Comparison of ENCODE assay signal across 8 cellular contexts in the genomic region with DNA sequence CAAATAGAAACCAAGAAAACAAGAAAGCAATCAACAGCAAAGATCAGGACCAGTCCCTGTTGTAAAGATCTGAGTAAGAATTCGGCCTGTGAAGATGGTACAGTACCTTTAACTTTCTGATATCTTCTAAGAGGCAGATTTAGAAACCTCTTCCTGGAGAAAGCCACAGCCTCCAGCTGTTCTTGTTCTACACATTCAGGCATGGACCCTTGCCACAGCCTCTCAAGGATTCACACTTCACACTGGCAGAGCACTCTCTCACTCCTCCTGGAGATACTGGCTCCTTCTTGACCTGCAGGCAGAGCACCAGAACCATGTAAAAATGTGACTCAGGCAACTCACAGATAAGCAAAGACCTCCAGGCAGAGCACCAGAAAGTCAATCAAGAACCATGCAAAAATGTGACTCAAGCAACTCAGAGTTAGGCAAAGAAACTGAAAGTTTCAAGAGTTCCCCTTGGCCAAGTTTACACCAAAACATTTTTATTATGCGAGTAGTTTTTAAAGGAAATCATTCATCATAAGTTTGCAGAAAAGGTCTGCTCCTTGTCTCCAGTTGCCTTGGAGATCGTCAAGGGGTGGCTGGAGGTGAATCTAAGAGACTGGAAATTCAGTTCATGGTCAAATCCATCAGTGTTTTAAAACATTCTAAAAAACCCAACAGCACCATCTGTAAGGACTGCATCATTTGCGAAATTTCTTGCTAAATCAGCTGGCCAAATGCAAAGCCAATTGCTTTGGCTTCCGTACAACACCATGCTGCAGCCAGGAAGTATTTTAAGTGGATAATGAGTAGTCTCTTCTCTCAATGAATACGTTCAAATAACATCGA.
A peak's percentile ranks its signal among the peaks of the same experiment; 100 is the strongest.
DNase-seq lines count a peak whose midpoint lies in the region; ATAC-seq and TF ChIP-seq lines count a peak whose summit lies in the region.

No MANE protein-coding gene starts in this region.

- H3K9me3 Mint-ChIP-seq in CD4-positive, CD25-positive, alpha-beta regulatory T cell = no peaks in the 10 kb centered on the region

- no peaks in the 10 kb centered on the region for H3K9me3 ChIP-seq in CD4-positive, CD25-positive, alpha-beta regulatory T cell (ENCODE audit: control insufficient read depth in 2 of 2, low read length in 2 of 2)
- H3K9me3 ChIP-seq in muscle layer of duodenum (ENCODE audit: control insufficient read depth in 1 of 2, low read length in 2 of 2) = no peaks in the 10 kb centered on the region

- no peaks in the 10 kb centered on the region for H3K27me3 Mint-ChIP-seq in CD4-positive, CD25-positive, alpha-beta regulatory T cell

- peak overlapping the region; percentile 16 to 82 (median 58) for H3K4me3 Mint-ChIP-seq in CD4-positive, CD25-positive, alpha-beta regulatory T cell

- peak overlapping the region; percentile 67 to 91 (median 87) for H3K27ac Mint-ChIP-seq in CD4-positive, CD25-positive, alpha-beta regulatory T cell

- no peaks in the 10 kb centered on the region for H3K36me3 ChIP-seq in CD4-positive, CD25-positive, alpha-beta regulatory T cell (ENCODE audit: control insufficient read depth, insufficient read depth, low read length)
- no peaks in the 10 kb centered on the region for H3K36me3 ChIP-seq in muscle layer of duodenum (ENCODE audit: control insufficient read depth in 1 of 2, insufficient read depth in 2 of 2, low read length in 2 of 2)

- H3K27ac ChIP-seq in CD4-positive, CD25-positive, alpha-beta regulatory T cell (ENCODE audit: insufficient read depth, low read length, poor library complexity, severe bottlenecking) = peak overlapping the region; percentile 68
- H3K27ac ChIP-seq in muscle layer of duodenum (ENCODE audit: low read length) = peak overlapping the region; percentile 66

- H3K36me3 Mint-ChIP-seq in CD4-positive, CD25-positive, alpha-beta regulatory T cell = no peaks in the 10 kb centered on the region

- peaks cover 37 to 87% (median 71%) of the 10 kb centered on the region in 4 donors for H3K4me1 Mint-ChIP-seq in CD4-positive, CD25-positive, alpha-beta regulatory T cell

- H3K27me3 ChIP-seq in CD4-positive, CD25-positive, alpha-beta regulatory T cell (ENCODE audit: control insufficient read depth, insufficient read depth, low read length) = no peaks in the 10 kb centered on the region
- no peaks in the 10 kb centered on the region for H3K27me3 ChIP-seq in muscle layer of duodenum (ENCODE audit: low read depth, low read length)

- H3K4me1 ChIP-seq in CD4-positive, CD25-positive, alpha-beta regulatory T cell (ENCODE audit: control insufficient read depth, insufficient read depth, low read length, poor library complexity, severe bottlenecking) = peaks cover 51% of the 10 kb centered on the region
- H3K4me1 ChIP-seq in muscle layer of duodenum (ENCODE audit: control insufficient read depth in 1 of 2, insufficient read depth in 2 of 2, low read length in 2 of 2) = peaks cover 3 to 24% of the 10 kb centered on the region in 2 donors

- TF ChIP-seq CTCF in cardiac fibroblast (IDR thresholded peaks at IDR 0.05; ENCODE audit: low read depth, low read length) = no peak

- peak; percentile 63 to 68 for ATAC-seq in CD4-positive, CD25-positive, alpha-beta regulatory T cell (ENCODE audit: low read depth in 2 of 2)
- ATAC-seq in GM19035 (IDR thresholded peaks at IDR 0.05; ENCODE audit: unreplicated experiment) (peak; percentile 56), HG03135 (IDR thresholded peaks at IDR 0.05; ENCODE audit: unreplicated experiment) (peak; percentile 61)

- peak in 2 of 3 donors; percentile 14 to 78 for DNase-seq in CD4-positive, CD25-positive, alpha-beta regulatory T cell
- DNase-seq in RPMI7951 (ENCODE audit: low read depth) = peak; percentile 62
- peak; percentile 63 to 90 for DNase-seq in cardiac fibroblast (ENCODE audit: low read depth in 2 of 2)
- DNase-seq in ureter (ENCODE audit: low spot score) = peak; percentile 44
- no peak for DNase-seq in midbrain (lab: John Stamatoyannopoulos, UW)

- peak overlapping the region; percentile 54 for H3K4me3 ChIP-seq in CD4-positive, CD25-positive, alpha-beta regulatory T cell (ENCODE audit: low read depth, low read length)
- H3K4me3 ChIP-seq in cardiac fibroblast (replicated peaks in 1 of 2; ENCODE audit: low read depth in 2 of 2, low read length in 2 of 2) (no peak overlapping the region), muscle layer of duodenum (ENCODE audit: low read depth in 1 of 2, low read length in 2 of 2) (peak overlapping the region; percentile 9 to 23)

Comparison
In these comparisons a context has a peak if more than half of its experiments do, and no peak if none do; other contexts are left out.
1. H3K4me3 ChIP-seq: peak in CD4-positive, CD25-positive, alpha-beta regulatory T cell (single experiment) and muscle layer of duodenum (2 of 2); none in cardiac fibroblast (0 of 2).
2. Peak in every context shown above with its lines, with median percentiles within 50 percentile points of each other: ATAC-seq.